Comparison of ENCODE assay signal across 10 cellular contexts in genomic region chr2:44295636-44296359, GRCh38. TPM values are rescaled to one million over a fixed set of nuclear protein-coding genes. Genes with fewer than 3 reads are reported as not detected.
DNase-seq lines count a peak whose midpoint lies in the region; TF ChIP-seq lines count a peak whose summit lies in the region.
"Had no signal": no experiment of that assay in that cellular context is flagged by ENCODE, and none has a peak within 500 bp of the region (broad histone marks: within the 10 kb centered on the region; RNA-seq: fewer than 3 reads in every experiment).

No MANE protein-coding gene starts in this region.

- H2AFZ ChIP-seq in mesenchymal stem cell (ENCODE audit: low read depth, low read length), result no peak overlapping the region

- no peaks in the 10 kb centered on the region for H3K36me3 ChIP-seq in ascending aorta
- H3K36me3 ChIP-seq in mesenchymal stem cell (ENCODE audit: control insufficient read depth in 1 of 2, insufficient read depth in 2 of 2, low read depth in 1 of 2, low read length in 2 of 2), result no peaks in the 10 kb centered on the region
- H3K36me3 ChIP-seq in Peyer's patch, result peaks cover 0 to 20% (median 0%) of the 10 kb centered on the region in 3 donors

- peaks cover 0 to 31% of the 10 kb centered on the region in 2 donors for H3K4me1 ChIP-seq in ascending aorta
- H3K4me1 ChIP-seq in mesenchymal stem cell (ENCODE audit: control insufficient read depth, insufficient read depth, low read depth, low read length), result peaks cover 7% of the 10 kb centered on the region
- H3K4me1 ChIP-seq in Peyer's patch, result peaks cover 0 to 20% (median 0%) of the 10 kb centered on the region in 4 donors

- TF ChIP-seq CTCF in AG10803 (conservative IDR thresholded peaks at IDR 0.05; ENCODE audit: low read length) (peak; percentile 16; the same call in 1 of the 2 replicates), GM12874 (IDR thresholded peaks at IDR 0.05; ENCODE audit: insufficient read depth, low read depth, low read length) (peak; percentile 13; the same call in 1 of the 2 replicates), ascending aorta (IDR thresholded peaks at IDR 0.05) (peak; percentile 5 to 24 (median 9)), Peyer's patch (IDR thresholded peaks at IDR 0.05) (no peak)

- H3K79me1 ChIP-seq in mesenchymal stem cell (replicated peaks; ENCODE audit: low read length, poor library complexity, severe bottlenecking), result no peaks in the 10 kb centered on the region

- intact Hi-C loops in ascending aorta (cut with DNase I), result loop anchor here (10.0 kb wide), 1 partner anchor 131 kb away; the partner anchor contains the start of gene PPM1B

- WGBS in mesenchymal stem cell, result 88% methylated on average over 8 of the region's 8 CpGs

- H4K91ac ChIP-seq in mesenchymal stem cell (ENCODE audit: low read length), result no peak overlapping the region

- DNase-seq in AG10803 (ENCODE audit: low read depth), result no peak
- no peak for DNase-seq in ascending aorta (ENCODE audit: low spot score in 2 of 2)
- no peak for DNase-seq in mesenchymal stem cell
- no peak for DNase-seq in Peyer's patch
- DNase-seq in cerebellar cortex (ENCODE audit: low spot score), result no peak
- no peak for DNase-seq in AML-193 (lab: John Stamatoyannopoulos, UW)
- no peak for DNase-seq in foreskin melanocyte
- DNase-seq: amniotic stem cell, NCI-H524 treated with DMSO at 0.1 percent for 48 hours had no signal

- H3K9me3 ChIP-seq in ascending aorta, result no peaks in the 10 kb centered on the region
- H3K9me3 ChIP-seq in mesenchymal stem cell (ENCODE audit: control insufficient read depth, low read length), result no peaks in the 10 kb centered on the region
- H3K9me3 ChIP-seq in Peyer's patch, result no peaks in the 10 kb centered on the region

- TF ChIP-seq POLR2A in Peyer's patch (IDR thresholded peaks at IDR 0.05), result no peak

- no peak overlapping the region for H3K4ac ChIP-seq in mesenchymal stem cell (ENCODE audit: low read depth in 1 of 2, low read length in 2 of 2)

- no peak overlapping the region for H3K9ac ChIP-seq in mesenchymal stem cell (ENCODE audit: low read length)

- H2BK120ac ChIP-seq in mesenchymal stem cell (ENCODE audit: low read depth, low read length), result no peak overlapping the region

- H3K14ac ChIP-seq in mesenchymal stem cell (ENCODE audit: low read length in 2 of 2), result no peak overlapping the region

- H3K4me3 ChIP-seq in AG10803 (ENCODE audit: low read length) (no peak overlapping the region), ascending aorta (no peak overlapping the region), mesenchymal stem cell (ENCODE audit: insufficient read depth in 1 of 2, low read depth in 1 of 2, low read length in 2 of 2) (no peak overlapping the region), Peyer's patch (no peak overlapping the region)

- no peak overlapping the region for H2BK15ac ChIP-seq in mesenchymal stem cell (ENCODE audit: low read depth, poor library complexity, severe bottlenecking)

- no peak overlapping the region for H2BK5ac ChIP-seq in mesenchymal stem cell (ENCODE audit: low read depth, low read length, poor library complexity, severe bottlenecking)

- no peak overlapping the region for H2BK12ac ChIP-seq in mesenchymal stem cell (ENCODE audit: low read length in 2 of 2)

- H3K4me2 ChIP-seq in mesenchymal stem cell (ENCODE audit: low read length, poor library complexity, severe bottlenecking), result no peak overlapping the region

- peak overlapping the region; percentile 45 for H2AK5ac ChIP-seq in mesenchymal stem cell (ENCODE audit: low read length, severe bottlenecking)

- H3K23ac ChIP-seq in mesenchymal stem cell (ENCODE audit: low read length in 2 of 2), result no peak overlapping the region

- H3K18ac ChIP-seq in mesenchymal stem cell (ENCODE audit: low read depth in 1 of 2, low read length in 2 of 2), result no peak overlapping the region

- H3K27me3 ChIP-seq in ascending aorta, result no peaks in the 10 kb centered on the region
- H3K27me3 ChIP-seq in mesenchymal stem cell (ENCODE audit: control insufficient read depth in 1 of 2, insufficient read depth in 1 of 2, low read length in 2 of 2), result peaks cover 0 to 23% of the 10 kb centered on the region in 2 experiments
- H3K27me3 ChIP-seq in Peyer's patch, result no peaks in the 10 kb centered on the region

- H3K27ac ChIP-seq in ascending aorta (peak overlapping the region; percentile 50 to 69), mesenchymal stem cell (ENCODE audit: low read length, poor library complexity, severe bottlenecking) (no peak overlapping the region), Peyer's patch (no peak overlapping the region)

- H4K8ac ChIP-seq in mesenchymal stem cell (ENCODE audit: low read length), result no peak overlapping the region

RNA-seq across cellular contexts. Expression of gene SLC3A1, which starts 20.5 kb away (rescaled TPM):
- 1.1 TPM for total RNA-seq in ascending aorta
- 0.15 TPM for polyA plus RNA-seq in mesenchymal stem cell (2013, experiment 1 of 2)
- 0.11 TPM for polyA plus RNA-seq in mesenchymal stem cell (2013, experiment 2 of 2)
- 100 to 1,000 TPM in 3 of 4 donors, 1 to 10 TPM in 1; 5.0 to 710 (median 435) TPM for total RNA-seq in Peyer's patch

Comparison
In these comparisons a context has a peak if more than half of its experiments do, and no peak if none do; other contexts are left out.
1. CTCF ChIP-seq: peak in AG10803 (single experiment), GM12874 (single experiment) and ascending aorta (3 of 3); none in Peyer's patch (0 of 6).
2. H3K27ac ChIP-seq: peak in ascending aorta (2 of 2); none in mesenchymal stem cell (single experiment) and Peyer's patch (0 of 4).